Comparison of ENCODE assay signal across 16 cellular contexts in the genomic region with DNA sequence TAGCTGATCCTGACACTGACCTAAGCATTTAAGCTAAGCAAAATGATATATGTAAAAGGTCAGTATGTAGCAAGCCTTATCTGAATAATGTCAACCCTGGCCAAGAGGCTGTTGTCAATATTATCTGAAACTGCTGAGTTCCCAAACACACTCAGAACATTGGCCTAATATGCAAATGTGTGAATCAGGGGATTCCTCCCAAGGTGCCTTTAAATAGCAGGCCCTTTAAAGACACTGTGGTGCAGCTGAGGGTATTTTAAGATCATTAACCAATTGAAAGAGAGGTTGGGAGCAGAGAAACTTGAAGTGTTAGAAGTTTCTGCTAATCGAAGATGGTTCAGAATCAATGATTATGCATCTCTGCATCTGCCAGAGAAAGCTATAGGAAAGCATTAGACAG.
A peak's percentile ranks its signal among the peaks of the same experiment; 100 is the strongest.
DNase-seq lines count a peak whose midpoint lies in the region; ATAC-seq, FAIRE-seq and TF ChIP-seq lines count a peak whose summit lies in the region.
"Had no signal": no experiment of that assay in that cellular context is flagged by ENCODE, and none has a peak within 500 bp of the region (broad histone marks: within the 10 kb centered on the region; RNA-seq: fewer than 3 reads in every experiment).

No MANE protein-coding gene starts in this region.

- no peak overlapping the region for H3K4me2 ChIP-seq in osteoblast (ENCODE audit: insufficient read depth, low read length)

- no peaks in the 10 kb centered on the region for H3K9me3 ChIP-seq in osteoblast (ENCODE audit: low read depth, low read length)
- H3K9me3 ChIP-seq: Caco-2, pancreas had no signal

- H3K27me3 ChIP-seq in osteoblast (ENCODE audit: insufficient read depth, low read length), result no peaks in the 10 kb centered on the region
- H3K27me3 ChIP-seq: pancreas had no signal

- H2AFZ ChIP-seq in osteoblast (ENCODE audit: low read length), result no peak overlapping the region

- DNase-seq in GM12891 (ENCODE audit: insufficient read length, low spot score) (no peak), osteoblast (ENCODE audit: insufficient read length, low spot score, missing footprints) (no peak), NCI-H1048 (lab: John Stamatoyannopoulos, UW) (no peak), DMS79 (lab: John Stamatoyannopoulos, UW) (no peak), posterior cingulate gyrus (no peak)
- DNase-seq: activated gamma-delta T cell treated with Interleukin-2 at 50 U/mL for 16 hours; Caco-2; head of caudate nucleus; kidney; pancreas; stimulated activated CD4-positive, alpha-beta T cell treated with anti-CD3 and anti-CD28 coated beads, Interleukin-12 subunit alpha, Interleukin-12 subunit beta, amount 100 ng/mL, for 4 hours; substantia nigra had no signal

- TF ChIP-seq CTCF in osteoblast (IDR thresholded peaks at IDR 0.05; ENCODE audit: extremely low read depth, low read depth, low read length), result no peak

- H3K4me3 ChIP-seq in osteoblast (ENCODE audit: insufficient read depth, low read length), result no peak overlapping the region
- H3K4me3 ChIP-seq: pancreas had no signal

- intact Hi-C loops in posterior cingulate gyrus (cut with DNase I), result no loop called here

- H3K79me2 ChIP-seq in osteoblast (ENCODE audit: insufficient read depth, low read length), result no peaks in the 10 kb centered on the region

- no peaks in the 10 kb centered on the region for H3K4me1 ChIP-seq in osteoblast (ENCODE audit: insufficient read depth, low read length)
- H3K4me1 ChIP-seq: Caco-2, pancreas had no signal

- TF ChIP-seq POLR2A in GM12891 (IDR thresholded peaks at IDR 0.05; ENCODE audit: low read depth, low read length), result no peak

- peak; percentile 38 for FAIRE-seq in GM12891 (lab: Jason Lieb, UNC)
- FAIRE-seq: kidney, pancreas, TTC549 had no signal

- H4K20me1 ChIP-seq in osteoblast (ENCODE audit: insufficient read depth, low read length), result no peaks in the 10 kb centered on the region

- no peak overlapping the region for H3K27ac ChIP-seq in osteoblast (ENCODE audit: low read depth, low read length)
- H3K27ac ChIP-seq: pancreas had no signal

- no peaks in the 10 kb centered on the region for H3K36me3 ChIP-seq in osteoblast (ENCODE audit: insufficient read depth, low read length)
- H3K36me3 ChIP-seq: pancreas had no signal

- peak; percentile 87 for ATAC-seq in GM19395 (IDR thresholded peaks at IDR 0.05; ENCODE audit: unreplicated experiment)
- peak; percentile 92 for ATAC-seq in HG02610 (IDR thresholded peaks at IDR 0.05; ENCODE audit: unreplicated experiment)
- peak; percentile 65 for ATAC-seq in HG03457 (IDR thresholded peaks at IDR 0.05; ENCODE audit: unreplicated experiment)
- ATAC-seq: pancreas had no signal

TF ChIP-seq in GM12891, 5 proteins besides CTCF, POLR2A, EP300 and RAD21:
- TF ChIP-seq SPI1 (IDR thresholded peaks at IDR 0.05; ENCODE audit: low read depth, low read length) (no peak), PAX5 (IDR thresholded peaks at IDR 0.05; ENCODE audit: insufficient read depth, low read length, severe bottlenecking) (no peak), POU2F2 (IDR thresholded peaks at IDR 0.05; ENCODE audit: low read depth, low read length) (no peak), TAF1 (IDR thresholded peaks at IDR 0.05; ENCODE audit: low read depth, low read length) (no peak), POLR2AphosphoS5 (IDR thresholded peaks at IDR 0.05; ENCODE audit: low read depth, low read length) (no peak)
TF ChIP-seq in GM12891: peak in this region for 0.
